In genomic region chrX:110310896-110311295, GRCh38 we compare ENCODE assay signal across 10 cellular contexts. TPM values are rescaled to one million over a fixed set of nuclear protein-coding genes. Genes with fewer than 3 reads are reported as not detected.
DNase-seq lines count a peak whose midpoint lies in the region; ATAC-seq and TF ChIP-seq lines count a peak whose summit lies in the region.
"Had no signal": no experiment of that assay in that cellular context is flagged by ENCODE, and none has a peak within 500 bp of the region (broad histone marks: within the 10 kb centered on the region; RNA-seq: fewer than 3 reads in every experiment).

No MANE protein-coding gene starts in this region.

- peaks cover 81% of the 10 kb centered on the region for H3K79me2 ChIP-seq in hepatocyte

- TF ChIP-seq CTCF in hepatocyte (IDR thresholded peaks at IDR 0.05; ENCODE audit: poor library complexity): no peak
- no peak for TF ChIP-seq CTCF in esophagus squamous epithelium (IDR thresholded peaks at IDR 0.05)

- DNase-seq in hepatocyte (ENCODE audit: low spot score) (peak; percentile 6), NCI-H2227 treated with DMSO at 0.1 percent for 48 hours (lab: John Stamatoyannopoulos, UW) (no peak), dedifferentiated amniotic fluid mesenchymal stem cell (ENCODE audit: extremely low spot score) (no peak), NCI-H82 treated with DMSO at 0.1 percent for 48 hours (lab: John Stamatoyannopoulos, UW; ENCODE audit: unreplicated experiment) (no peak), esophagus squamous epithelium (lab: John Stamatoyannopoulos, UW) (no peak)
- DNase-seq: head of caudate nucleus had no signal

- H3K9me2 ChIP-seq in hepatocyte (replicated peaks; ENCODE audit: insufficient read depth): no peaks in the 10 kb centered on the region

- no peaks in the 10 kb centered on the region for H4K20me1 ChIP-seq in hepatocyte (ENCODE audit: insufficient read depth, poor library complexity, severe bottlenecking)

- peak; percentile 76 for ATAC-seq in GM18499 (IDR thresholded peaks at IDR 0.05; ENCODE audit: insufficient read depth, unreplicated experiment)
- ATAC-seq in HG02588 (IDR thresholded peaks at IDR 0.05; ENCODE audit: unreplicated experiment): peak; percentile 94

- peak overlapping the region; percentile 56 for H3K27ac Mint-ChIP-seq in T-helper 1 cell treated with Interleukin-12 subunit alpha and Interleukin-12 subunit beta and Interleukin-4 antibody, amounts not matched to agents 30 μg/mL and 1 μg/mL, for 36 hours

- H3K4me1 ChIP-seq in hepatocyte (ENCODE audit: insufficient read depth) (no peaks in the 10 kb centered on the region), esophagus squamous epithelium (peaks cover 0 to 33% (median 0%) of the 10 kb centered on the region in 3 donors)
- H3K4me1 ChIP-seq: SJSA1 had no signal

- H3K36me3 ChIP-seq in hepatocyte (replicated peaks; ENCODE audit: insufficient read depth, low read depth): no peaks in the 10 kb centered on the region
- no peaks in the 10 kb centered on the region for H3K36me3 ChIP-seq in esophagus squamous epithelium
- H3K36me3 ChIP-seq: SJSA1 had no signal

- H3K27me3 Mint-ChIP-seq in T-helper 1 cell treated with Interleukin-12 subunit alpha and Interleukin-12 subunit beta and Interleukin-4 antibody, amounts not matched to agents 30 μg/mL and 1 μg/mL, for 36 hours (ENCODE audit: low read depth): no peaks in the 10 kb centered on the region

- peaks cover 3% of the 10 kb centered on the region for H3K36me3 Mint-ChIP-seq in T-helper 1 cell treated with Interleukin-12 subunit alpha and Interleukin-12 subunit beta and Interleukin-4 antibody, amounts not matched to agents 30 μg/mL and 1 μg/mL, for 36 hours (ENCODE audit: low read depth)

- no peaks in the 10 kb centered on the region for H3K27me3 ChIP-seq in hepatocyte
- H3K27me3 ChIP-seq in esophagus squamous epithelium: no peaks in the 10 kb centered on the region
- H3K27me3 ChIP-seq: SJSA1 had no signal

- H3K9me3 ChIP-seq in hepatocyte (ENCODE audit: low read depth) (no peaks in the 10 kb centered on the region), esophagus squamous epithelium (no peaks in the 10 kb centered on the region)
- H3K9me3 ChIP-seq: SJSA1 had no signal

- H3K27ac ChIP-seq in hepatocyte: no peak overlapping the region
- H3K27ac ChIP-seq in esophagus squamous epithelium: no peak overlapping the region
- H3K27ac ChIP-seq: SJSA1 had no signal

- peaks cover 34% of the 10 kb centered on the region for H3K4me1 Mint-ChIP-seq in T-helper 1 cell treated with Interleukin-12 subunit alpha and Interleukin-12 subunit beta and Interleukin-4 antibody, amounts not matched to agents 30 μg/mL and 1 μg/mL, for 36 hours (ENCODE audit: low read depth)

- H2AFZ ChIP-seq in hepatocyte: no peak overlapping the region

- H3K4me3 Mint-ChIP-seq in T-helper 1 cell treated with Interleukin-12 subunit alpha and Interleukin-12 subunit beta and Interleukin-4 antibody, amounts not matched to agents 30 μg/mL and 1 μg/mL, for 36 hours: peak overlapping the region; percentile 53

- H3K4me2 ChIP-seq in hepatocyte: peak overlapping the region; percentile 10

- intact Hi-C loops in esophagus squamous epithelium (cut with DNase I): no loop called here

- TF ChIP-seq POLR2A in esophagus squamous epithelium (IDR thresholded peaks at IDR 0.05): no peak

- H3K9me3 Mint-ChIP-seq in T-helper 1 cell treated with Interleukin-12 subunit alpha and Interleukin-12 subunit beta and Interleukin-4 antibody, amounts not matched to agents 30 μg/mL and 1 μg/mL, for 36 hours: no peaks in the 10 kb centered on the region

- WGBS in hepatocyte (ENCODE audit: low lambda C conversion rate, missing lambda C conversion rate): 36% methylated on average over 1 of the region's 1 CpG
- 10 to 38% methylated on average over 1 of the region's 1 CpG for WGBS in esophagus squamous epithelium, 2 donors

- H3K4me3 ChIP-seq in hepatocyte: no peak overlapping the region
- no peak overlapping the region for H3K4me3 ChIP-seq in esophagus squamous epithelium
- H3K4me3 ChIP-seq: SJSA1 had no signal

RNA-seq across cellular contexts. Expression of gene AMMECR1, which starts 7.0 kb away (rescaled TPM):
- total RNA-seq in hepatocyte: 25.9 and 33.3 TPM in 2 replicates
- 18.3 and 24.6 TPM in 2 replicates for polyA plus RNA-seq in hepatocyte
- 10 to 100 TPM in 3 of 4 donors, 1 to 10 TPM in 1; 9.3 to 33.2 (median 14.5) TPM for total RNA-seq in esophagus squamous epithelium

RNA-seq across cellular contexts. Expression of gene RTL9, which starts 47.8 kb away (rescaled TPM):
- total RNA-seq in hepatocyte: 2.7 and 2.9 TPM in 2 replicates
- polyA plus RNA-seq in hepatocyte: 0.65 and 1.3 TPM in 2 replicates
- total RNA-seq in esophagus squamous epithelium: not detected
